ENCODE assay signal across 17 cellular contexts in the genomic region with DNA sequence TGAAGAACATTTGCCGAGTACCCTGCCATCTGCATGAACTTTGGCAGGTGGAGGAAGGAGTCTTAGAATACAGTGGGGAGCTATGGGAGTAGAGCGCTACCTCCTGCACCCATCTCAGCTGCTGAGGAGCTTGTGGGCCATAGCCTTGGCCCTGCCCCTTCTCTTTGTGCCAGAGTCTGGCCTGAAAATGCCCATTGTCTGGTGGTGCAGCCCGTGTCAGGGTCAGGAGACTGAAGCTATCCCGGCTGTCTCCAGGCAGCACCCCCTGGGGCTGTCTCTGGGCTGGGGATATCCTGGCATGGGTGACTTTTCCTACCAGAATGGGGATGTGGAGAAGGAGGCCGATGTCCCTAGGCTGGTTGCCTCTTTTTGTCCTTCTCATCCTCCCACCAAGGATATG.
"Had no signal": no experiment of that assay in that cellular context is flagged by ENCODE, and none has a peak within 500 bp of the region (broad histone marks: within the 10 kb centered on the region; RNA-seq: fewer than 3 reads in every experiment).

No MANE protein-coding gene starts in this region.

- H3K9me3 ChIP-seq: ascending aorta, colonic mucosa, gastroesophageal sphincter had no signal

- H3K27ac ChIP-seq: ascending aorta, colonic mucosa, gastroesophageal sphincter, SK-N-MC had no signal

- H3K36me3 ChIP-seq: colonic mucosa had no signal

- H3K4me3 ChIP-seq: ascending aorta, colonic mucosa, gastroesophageal sphincter, SK-N-MC had no signal

- DNase-seq: activated CD4-positive, alpha-beta memory T cell treated with anti-CD3 and anti-CD28 coated beads, Interleukin-2, amount 10 ng/mL, durations not matched to agents 7 days and 5 days; activated CD4-positive, alpha-beta T cell treated with anti-CD3 and anti-CD28 coated beads for 36 hours; activated gamma-delta T cell treated with Interleukin-2 at 50 U/mL for 16 hours; activated naive CD8-positive, alpha-beta T cell treated with anti-CD3 and anti-CD28 coated beads for 36 hours; activated T-cell treated with anti-CD3 and anti-CD28 coated beads, Interleukin-2, amount 50 U/mL, for 72 hours; colonic mucosa; effector CD4-positive, alpha-beta T cell; immature natural killer cell; left colon; right cardiac atrium; small intestine; T-cell; T1000; trophoblast cell had no signal

- H3K27me3 ChIP-seq: ascending aorta, colonic mucosa, gastroesophageal sphincter had no signal
